In genomic region chr14:68261092-68261842, GRCh38 we compare ENCODE assay signal across 1 cellular context.
TF ChIP-seq lines count a peak whose summit lies in the region.

No MANE protein-coding gene starts in this region.

TF ChIP-seq in endothelial cell of umbilical vein, 7 proteins besides CTCF, POLR2A, EP300 and RAD21 (continued from another document):
- TF ChIP-seq EZH2 (IDR thresholded peaks at IDR 0.05; ENCODE audit: borderline replicate concordance, low read depth, low read length, severe bottlenecking) = no peak
- no peak for TF ChIP-seq GATA2 (IDR thresholded peaks at IDR 0.05; ENCODE audit: insufficient read depth, insufficient read length, low read depth, low read length)
- no peak for TF ChIP-seq JUN (IDR thresholded peaks at IDR 0.05; ENCODE audit: borderline replicate concordance, insufficient read depth, insufficient read length, low read depth)
